28 cellular contexts compared by ENCODE assay signal in the genomic region with DNA sequence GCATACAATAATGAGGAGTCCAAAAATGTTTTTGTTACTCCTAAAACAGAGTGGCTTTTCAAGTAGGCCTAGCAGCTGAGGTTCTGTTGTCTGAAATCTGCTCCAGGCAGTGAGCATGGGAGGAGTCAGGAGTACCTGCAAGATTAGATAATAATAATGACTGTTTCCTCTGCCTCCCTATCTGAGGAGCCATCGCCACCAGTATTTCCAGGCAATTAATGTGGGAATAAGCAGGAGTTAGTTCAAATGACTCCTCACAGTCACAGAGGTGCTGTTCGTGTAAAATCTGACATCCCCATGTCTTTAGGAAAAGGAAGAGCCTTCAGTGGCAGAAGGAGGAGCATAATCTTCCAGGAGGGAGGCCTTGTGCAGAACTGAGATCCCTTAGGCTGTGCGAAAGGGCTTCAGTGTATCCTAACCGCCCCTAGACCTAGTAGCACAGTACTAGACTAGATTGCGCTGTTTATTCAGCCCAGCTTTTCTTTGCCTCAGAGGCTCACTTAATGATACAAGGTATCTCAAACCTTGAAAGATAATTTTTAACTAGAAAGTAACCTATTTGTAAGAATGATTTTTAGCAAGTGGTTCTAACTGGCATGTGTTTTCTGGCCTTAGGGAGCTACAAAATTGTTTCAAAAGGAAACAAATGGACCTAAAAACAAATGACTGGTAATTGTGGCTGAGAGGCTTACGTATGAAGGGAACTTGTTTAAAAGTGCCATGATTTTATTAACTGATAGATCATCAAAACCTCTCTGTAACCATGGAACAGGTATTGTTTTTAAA. TPM values are rescaled to one million over a fixed set of nuclear protein-coding genes. Genes with fewer than 3 reads are reported as not detected.
DNase-seq lines count a peak whose midpoint lies in the region; ATAC-seq and TF ChIP-seq lines count a peak whose summit lies in the region.
"Had no signal": no experiment of that assay in that cellular context is flagged by ENCODE, and none has a peak within 500 bp of the region (broad histone marks: within the 10 kb centered on the region; RNA-seq: fewer than 3 reads in every experiment).

No MANE protein-coding gene starts in this region.

- no peak for TF ChIP-seq CTCF in cardiac muscle cell (IDR thresholded peaks at IDR 0.05; ENCODE audit: low read depth, low read length)
- TF ChIP-seq CTCF in nephron progenitor cell (IDR thresholded peaks at IDR 0.05) = no peak
- TF ChIP-seq CTCF in osteoblast (IDR thresholded peaks at IDR 0.05; ENCODE audit: extremely low read depth, low read depth, low read length) = no peak
- no peak for TF ChIP-seq CTCF in natural killer cell (IDR thresholded peaks at IDR 0.05)

- H2AFZ ChIP-seq in osteoblast (ENCODE audit: low read length) = no peak overlapping the region

- H3K27ac Mint-ChIP-seq in nephron progenitor cell = peak overlapping the region; percentile 49
- no peak overlapping the region for H3K27ac Mint-ChIP-seq in natural killer cell
- H3K27ac Mint-ChIP-seq: activated CD4-positive, alpha-beta T cell treated with anti-CD3 and anti-CD28 coated beads, Interleukin-2, amount 10 ng/mL, durations not matched to agents 7 days and 5 days; activated CD8-positive, alpha-beta memory T cell treated with anti-CD3 and anti-CD28 coated beads, Interleukin-2, amount 10 ng/mL, durations not matched to agents 7 days and 5 days; activated naive CD4-positive, alpha-beta T cell treated with anti-CD3 and anti-CD28 coated beads, Interleukin-2, amount 10 ng/mL, durations not matched to agents 7 days and 5 days; IgD-negative memory B cell; stimulated activated effector memory CD8-positive, alpha-beta T cell treated with anti-CD3 and anti-CD28 coated beads, Interleukin-12 subunit alpha, Interleukin-12 subunit beta, amount 100 ng/mL, for 72 hours had no signal

- H3K4me1 Mint-ChIP-seq in nephron progenitor cell = peaks cover 10% of the 10 kb centered on the region
- no peaks in the 10 kb centered on the region for H3K4me1 Mint-ChIP-seq in natural killer cell
- H3K4me1 Mint-ChIP-seq: activated CD4-positive, alpha-beta T cell treated with anti-CD3 and anti-CD28 coated beads, Interleukin-2, amount 10 ng/mL, durations not matched to agents 7 days and 5 days; activated CD8-positive, alpha-beta memory T cell treated with anti-CD3 and anti-CD28 coated beads, Interleukin-2, amount 10 ng/mL, durations not matched to agents 7 days and 5 days; activated naive CD4-positive, alpha-beta T cell treated with anti-CD3 and anti-CD28 coated beads, Interleukin-2, amount 10 ng/mL, durations not matched to agents 7 days and 5 days; IgD-negative memory B cell; stimulated activated effector memory CD8-positive, alpha-beta T cell treated with anti-CD3 and anti-CD28 coated beads, Interleukin-12 subunit alpha, Interleukin-12 subunit beta, amount 100 ng/mL, for 72 hours had no signal

- H3K4me1 ChIP-seq in cardiac muscle cell (ENCODE audit: low read depth) = peaks cover 8% of the 10 kb centered on the region
- H3K4me1 ChIP-seq in right cardiac atrium (ENCODE audit: control insufficient read depth, insufficient read depth, low read length) = peaks cover 1% of the 10 kb centered on the region
- H3K4me1 ChIP-seq in osteoblast (ENCODE audit: insufficient read depth, low read length) = no peaks in the 10 kb centered on the region
- H3K4me1 ChIP-seq: A549, BE2C had no signal

- WGBS in right cardiac atrium = 72% methylated on average over 6 of the region's 6 CpGs

- no peaks in the 10 kb centered on the region for H3K79me2 ChIP-seq in osteoblast (ENCODE audit: insufficient read depth, low read length)

- intact Hi-C loops in right cardiac atrium (cut with DNase I) (no loop called here), natural killer cell (cut with micrococcal nuclease) (no loop called here)

- H3K27me3 ChIP-seq in cardiac muscle cell (no peaks in the 10 kb centered on the region), right cardiac atrium (ENCODE audit: control insufficient read depth, insufficient read depth) (no peaks in the 10 kb centered on the region), osteoblast (ENCODE audit: insufficient read depth, low read length) (no peaks in the 10 kb centered on the region)
- H3K27me3 ChIP-seq: gastroesophageal sphincter had no signal

- H3K36me3 Mint-ChIP-seq in nephron progenitor cell (ENCODE audit: low read depth) (no peaks in the 10 kb centered on the region), natural killer cell (no peaks in the 10 kb centered on the region)
- H3K36me3 Mint-ChIP-seq: activated CD8-positive, alpha-beta memory T cell treated with anti-CD3 and anti-CD28 coated beads, Interleukin-2, amount 10 ng/mL, durations not matched to agents 7 days and 5 days; activated naive CD4-positive, alpha-beta T cell treated with anti-CD3 and anti-CD28 coated beads, Interleukin-2, amount 10 ng/mL, durations not matched to agents 7 days and 5 days; IgD-negative memory B cell; stimulated activated effector memory CD8-positive, alpha-beta T cell treated with anti-CD3 and anti-CD28 coated beads, Interleukin-12 subunit alpha, Interleukin-12 subunit beta, amount 100 ng/mL, for 72 hours had no signal

- H3K4me2 ChIP-seq in osteoblast (ENCODE audit: insufficient read depth, low read length) = no peak overlapping the region
- H3K4me2 ChIP-seq: A549 had no signal

- H3K27me3 Mint-ChIP-seq in nephron progenitor cell (ENCODE audit: low read depth, poor library complexity) (no peaks in the 10 kb centered on the region), natural killer cell (ENCODE audit: low read depth in 2 of 2) (no peaks in the 10 kb centered on the region)
- H3K27me3 Mint-ChIP-seq: activated naive CD4-positive, alpha-beta T cell treated with anti-CD3 and anti-CD28 coated beads, Interleukin-2, amount 10 ng/mL, durations not matched to agents 7 days and 5 days had no signal

- H3K27ac ChIP-seq in cardiac muscle cell (peak overlapping the region; percentile 34), right cardiac atrium (ENCODE audit: low read length) (no peak overlapping the region), osteoblast (ENCODE audit: low read depth, low read length) (no peak overlapping the region)
- H3K27ac ChIP-seq: A549, coronary artery, gastroesophageal sphincter, SK-N-MC, WERI-Rb-1 had no signal

- DNase-seq in cardiac muscle cell (ENCODE audit: low read depth in 1 of 2, low spot score in 1 of 2) = no peak
- no peak for DNase-seq in right cardiac atrium
- DNase-seq in ecto neural progenitor cell (ENCODE audit: low spot score) = peak; percentile 42
- DNase-seq in nephron progenitor cell = no peak
- DNase-seq in osteoblast (ENCODE audit: insufficient read length, low spot score, missing footprints) = no peak
- DNase-seq in natural killer cell = no peak
- DNase-seq in NCI-H2107 (lab: John Stamatoyannopoulos, UW) = no peak
- DNase-seq: activated CD4-positive, alpha-beta T cell treated with anti-CD3 and anti-CD28 coated beads, Interleukin-2, amount 10 ng/mL, durations not matched to agents 7 days and 5 days; activated CD8-positive, alpha-beta memory T cell treated with anti-CD3 and anti-CD28 coated beads, Interleukin-2, amount 10 ng/mL, durations not matched to agents 7 days and 5 days; activated naive CD4-positive, alpha-beta T cell treated with anti-CD3 and anti-CD28 coated beads, Interleukin-2, amount 10 ng/mL, durations not matched to agents 7 days and 5 days; amniotic stem cell; BE2C; DMS79; hypothalamus; mucosa of descending colon; NCI-H1105; NCI-H82; WERI-Rb-1 had no signal

- H3K4me3 Mint-ChIP-seq in nephron progenitor cell (no peak overlapping the region), natural killer cell (no peak overlapping the region)
- H3K4me3 Mint-ChIP-seq: activated CD4-positive, alpha-beta T cell treated with anti-CD3 and anti-CD28 coated beads, Interleukin-2, amount 10 ng/mL, durations not matched to agents 7 days and 5 days; activated CD8-positive, alpha-beta memory T cell treated with anti-CD3 and anti-CD28 coated beads, Interleukin-2, amount 10 ng/mL, durations not matched to agents 7 days and 5 days; activated naive CD4-positive, alpha-beta T cell treated with anti-CD3 and anti-CD28 coated beads, Interleukin-2, amount 10 ng/mL, durations not matched to agents 7 days and 5 days; IgD-negative memory B cell; stimulated activated effector memory CD8-positive, alpha-beta T cell treated with anti-CD3 and anti-CD28 coated beads, Interleukin-12 subunit alpha, Interleukin-12 subunit beta, amount 100 ng/mL, for 72 hours had no signal

- H3K36me3 ChIP-seq in cardiac muscle cell = no peaks in the 10 kb centered on the region
- H3K36me3 ChIP-seq in osteoblast (ENCODE audit: insufficient read depth, low read length) = no peaks in the 10 kb centered on the region
- H3K36me3 ChIP-seq: BE2C, gastroesophageal sphincter, WERI-Rb-1 had no signal

- H3K4me3 ChIP-seq in cardiac muscle cell (no peak overlapping the region), right cardiac atrium (ENCODE audit: low read length) (no peak overlapping the region), osteoblast (ENCODE audit: insufficient read depth, low read length) (no peak overlapping the region)
- H3K4me3 ChIP-seq: A549, coronary artery, gastroesophageal sphincter, mucosa of descending colon, SK-N-MC had no signal

- H3K9me3 Mint-ChIP-seq in nephron progenitor cell = no peaks in the 10 kb centered on the region
- peaks cover 0 to 6% of the 10 kb centered on the region in 2 donors for H3K9me3 Mint-ChIP-seq in natural killer cell
- H3K9me3 Mint-ChIP-seq: activated CD4-positive, alpha-beta T cell treated with anti-CD3 and anti-CD28 coated beads, Interleukin-2, amount 10 ng/mL, durations not matched to agents 7 days and 5 days; activated naive CD4-positive, alpha-beta T cell treated with anti-CD3 and anti-CD28 coated beads, Interleukin-2, amount 10 ng/mL, durations not matched to agents 7 days and 5 days; IgD-negative memory B cell; stimulated activated effector memory CD8-positive, alpha-beta T cell treated with anti-CD3 and anti-CD28 coated beads, Interleukin-12 subunit alpha, Interleukin-12 subunit beta, amount 100 ng/mL, for 72 hours had no signal

- H3K9me3 ChIP-seq in cardiac muscle cell (ENCODE audit: low read depth) = no peaks in the 10 kb centered on the region
- H3K9me3 ChIP-seq in right cardiac atrium (ENCODE audit: control insufficient read depth, low read length) = no peaks in the 10 kb centered on the region
- H3K9me3 ChIP-seq in osteoblast (ENCODE audit: low read depth, low read length) = no peaks in the 10 kb centered on the region
- H3K9me3 ChIP-seq: A549, BE2C, gastroesophageal sphincter, mucosa of descending colon had no signal

- ATAC-seq in right cardiac atrium (no peak), GM21576 (IDR thresholded peaks at IDR 0.05; ENCODE audit: unreplicated experiment) (no peak), natural killer cell (no peak)
- ATAC-seq: A549; activated CD8-positive, alpha-beta memory T cell treated with anti-CD3 and anti-CD28 coated beads, Interleukin-2, amount 10 ng/mL, durations not matched to agents 7 days and 5 days; gastroesophageal sphincter; HCT116; mucosa of descending colon; stimulated activated effector memory CD8-positive, alpha-beta T cell treated with anti-CD3 and anti-CD28 coated beads, Interleukin-12 subunit alpha, Interleukin-12 subunit beta, amount 100 ng/mL, for 72 hours had no signal

- no peaks in the 10 kb centered on the region for H4K20me1 ChIP-seq in osteoblast (ENCODE audit: insufficient read depth, low read length)

RNA-seq across cellular contexts. Expression of a gene that starts 49.0 kb away (rescaled TPM):
- total RNA-seq in cardiac muscle cell (37.8 and 51.4 TPM in 2 replicates), right cardiac atrium (under 1 TPM in 3 of 4 donors, not detected in 1; under 0.01 to 0.03 (median 0.03) TPM), osteoblast (not detected in 2 replicates), natural killer cell (not detected)
- polyA plus RNA-seq in cardiac muscle cell (6.0 and 6.1 TPM in 2 replicates), right cardiac atrium (0.02 TPM)
- total RNA-seq: activated CD4-positive, alpha-beta T cell treated with anti-CD3 and anti-CD28 coated beads, Interleukin-2, amount 10 ng/mL, durations not matched to agents 7 days and 5 days; bronchial epithelial cell; OCI-LY7 had no signal
- polyA plus RNA-seq: A549, IgD-negative memory B cell had no signal

Comparison
In these comparisons a context has a peak if more than half of its experiments do, and no peak if none do; other contexts are left out.
1. RNA of a gene that starts 49.0 kb away (total RNA-seq): 37.8 to 51.4 TPM in cardiac muscle cell; under 0.01 to 0.03 TPM in right cardiac atrium, not detected in osteoblast and not detected in natural killer cell; every median in the first group is over 10 times any median in the second.